ENCODE assay signal across 8 cellular contexts in genomic region chr19:36850646-36851442, GRCh38. TPM values are rescaled to one million over a fixed set of nuclear protein-coding genes. Genes with fewer than 3 reads are reported as not detected.
DNase-seq lines count a peak whose midpoint lies in the region; ATAC-seq and TF ChIP-seq lines count a peak whose summit lies in the region.

Gene ZNF345 (plus strand): TSS chr19:36850876. CDS start chr19:36876831, 25,955 bp downstream.

- peaks cover 7% of the 10 kb centered on the region for H3K4me1 ChIP-seq in effector memory CD4-positive, alpha-beta T cell (ENCODE audit: control insufficient read depth, insufficient read depth, low read length, poor library complexity, severe bottlenecking)
- H3K4me1 ChIP-seq in lung (ENCODE audit: control insufficient read depth in 2 of 2, insufficient read depth in 2 of 2, low read length in 2 of 2) = peaks cover 0 to 6% of the 10 kb centered on the region in 2 donors

- peaks cover 2% of the 10 kb centered on the region for H3K9me3 ChIP-seq in effector memory CD4-positive, alpha-beta T cell (ENCODE audit: control insufficient read depth, low read length)
- peaks cover 0 to 8% of the 10 kb centered on the region in 2 donors for H3K9me3 ChIP-seq in lung (ENCODE audit: control insufficient read depth in 2 of 2, insufficient read depth in 1 of 2, low read length in 1 of 2)

- H3K4me3 ChIP-seq in effector memory CD4-positive, alpha-beta T cell (ENCODE audit: insufficient read depth, low read depth, low read length, poor library complexity, severe bottlenecking) = peak within 1 kb of the TSS; percentile 85
- peak within 1 kb of the TSS; percentile 58 for H3K4me3 ChIP-seq in lung

- ATAC-seq in GM19397 (IDR thresholded peaks at IDR 0.05; ENCODE audit: unreplicated experiment) (peak; percentile 66), HG03565 (IDR thresholded peaks at IDR 0.05; ENCODE audit: unreplicated experiment) (peak; percentile 71), lung (ENCODE audit: insufficient read depth, low FRiP score) (peak; percentile 95)

- peak within 1 kb of the TSS; percentile 55 for H3K27ac ChIP-seq in C4-2B
- H3K27ac ChIP-seq in effector memory CD4-positive, alpha-beta T cell (ENCODE audit: insufficient read depth, low read length, poor library complexity, severe bottlenecking) = peak within 1 kb of the TSS; percentile 84
- H3K27ac ChIP-seq in lung (ENCODE audit: low read depth in 1 of 2, low read length in 1 of 2) = peak within 1 kb of the TSS; percentile 86 to 94

- WGBS in lung, 2 donors = 0 to 1% methylated on average over 42 of the region's 42 CpGs

- H3K36me3 ChIP-seq in effector memory CD4-positive, alpha-beta T cell (ENCODE audit: control insufficient read depth, insufficient read depth, low read length) = peaks cover 12% of the 10 kb centered on the region
- peaks cover 2 to 10% of the 10 kb centered on the region in 2 donors for H3K36me3 ChIP-seq in lung (ENCODE audit: control insufficient read depth in 2 of 2, insufficient read depth in 2 of 2, low read length in 2 of 2)

- TF ChIP-seq CTCF in C4-2B (conservative IDR thresholded peaks at IDR 0.05) (no peak), lung (IDR thresholded peaks at IDR 0.05; ENCODE audit: control extremely low read depth, extremely low read depth) (no peak)

- no peaks in the 10 kb centered on the region for H3K27me3 ChIP-seq in effector memory CD4-positive, alpha-beta T cell (replicated peaks; ENCODE audit: control insufficient read depth, insufficient read depth, low read length, poor library complexity, severe bottlenecking)
- no peaks in the 10 kb centered on the region for H3K27me3 ChIP-seq in lung (ENCODE audit: control insufficient read depth, insufficient read depth)

- DNase-seq in NCI-H82 treated with DMSO at 0.1 percent for 48 hours (lab: John Stamatoyannopoulos, UW; ENCODE audit: unreplicated experiment) (peak; percentile 94), lung (ENCODE audit: low spot score) (peak; percentile 92)
- DNase-seq in activated CD8-positive, alpha-beta memory T cell treated with anti-CD3 and anti-CD28 coated beads for 1 hour (ENCODE audit: extremely low read depth in 1 of 2, low read depth in 1 of 2) = peak; percentile 63 to 69
- peak; percentile 62 to 81 (median 80) for DNase-seq in effector memory CD4-positive, alpha-beta T cell
- DNase-seq in stimulated activated CD4-positive, alpha-beta T cell treated with anti-CD3 and anti-CD28 coated beads, TNF-alpha, amount 100 ng/mL, for 1 hour (ENCODE audit: low read depth in 3 of 3, low spot score in 1 of 3) = peak; percentile 58 to 62 (median 62)

RNA-seq across cellular contexts. Expression of gene ZNF345, which starts in this region (rescaled TPM):
- total RNA-seq in lung = 10 to 100 TPM in 1 of 2 donors, 1 to 10 TPM in 1; 3.8 to 22.5 TPM
- polyA plus RNA-seq in lung = 1 to 10 TPM; 1.8 to 3.2 TPM

Comparison
In these comparisons a context has a peak if more than half of its experiments do, and no peak if none do; other contexts are left out.
1. Peak in every context shown above with its lines: DNase-seq, ATAC-seq, H3K4me3 ChIP-seq and H3K27ac ChIP-seq.